Comparison of ENCODE assay signal across 21 cellular contexts in the genomic region with DNA sequence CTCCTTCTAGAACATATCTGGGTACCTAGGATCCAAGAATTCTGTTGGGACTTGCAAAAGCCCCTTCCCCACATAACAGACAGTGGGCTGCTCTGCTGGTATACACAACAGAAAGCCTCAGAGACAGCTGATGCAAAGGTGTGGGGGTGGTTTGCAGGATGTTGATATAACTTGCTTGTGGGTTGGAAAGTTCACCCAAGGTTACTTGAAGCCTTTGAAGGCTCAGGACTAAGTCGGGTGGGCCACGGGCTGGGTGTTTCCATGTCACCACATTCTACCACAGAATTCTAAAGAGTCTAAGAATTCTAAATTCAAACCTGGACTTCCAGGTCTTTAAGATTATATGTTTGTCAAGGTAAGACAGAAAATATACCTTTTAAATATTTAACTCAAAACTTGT. TPM values are rescaled to one million over a fixed set of nuclear protein-coding genes. Genes with fewer than 3 reads are reported as not detected.
"Had no signal": no experiment of that assay in that cellular context is flagged by ENCODE, and none has a peak within 500 bp of the region (broad histone marks: within the 10 kb centered on the region; RNA-seq: fewer than 3 reads in every experiment).

No MANE protein-coding gene starts in this region.

- H3K36me3 Mint-ChIP-seq: activated CD8-positive, alpha-beta memory T cell treated with anti-CD3 and anti-CD28 coated beads, Interleukin-2, amount 10 ng/mL, durations not matched to agents 7 days and 5 days; natural killer cell; WTC11 had no signal

- H3K79me2 ChIP-seq: parathyroid adenoma had no signal

- H3K27ac ChIP-seq: brain microvascular endothelial cell, esophagus muscularis mucosa, left ventricle myocardium inferior, neutrophil, parathyroid adenoma, tibial nerve, uterus had no signal

- ATAC-seq: activated CD8-positive, alpha-beta memory T cell treated with anti-CD3 and anti-CD28 coated beads, Interleukin-2, amount 10 ng/mL, durations not matched to agents 7 days and 5 days; mucosa of descending colon; natural killer cell; T-helper 17 cell; WTC11 had no signal

- H3K9me3 Mint-ChIP-seq: activated T-helper 1 cell treated with anti-CD3 and anti-CD28 coated beads, Interleukin-12 subunit alpha, Interleukin-12 subunit beta, Interleukin-2, Interleukin-4 antibody, amounts not matched to agents 30 ng/mL and 10 ng/mL and 1 ng/mL, durations not matched to agents 14 hours and 24 hours and 36 hours; natural killer cell; WTC11 had no signal

- H3K27ac Mint-ChIP-seq: activated CD8-positive, alpha-beta memory T cell treated with anti-CD3 and anti-CD28 coated beads, Interleukin-2, amount 10 ng/mL, durations not matched to agents 7 days and 5 days; activated T-helper 1 cell treated with anti-CD3 and anti-CD28 coated beads, Interleukin-12 subunit alpha, Interleukin-12 subunit beta, Interleukin-2, Interleukin-4 antibody, amounts not matched to agents 30 ng/mL and 10 ng/mL and 1 ng/mL, durations not matched to agents 14 hours and 24 hours and 36 hours; natural killer cell; T-helper 17 cell; WTC11 had no signal

- H3K27me3 ChIP-seq: brain microvascular endothelial cell, uterus had no signal

- H3K27me3 Mint-ChIP-seq: activated naive CD8-positive, alpha-beta T cell had no signal

- H3K4me3 ChIP-seq: esophagus muscularis mucosa, left ventricle myocardium inferior, mucosa of descending colon, tibial nerve, uterus had no signal

- H3K4me1 ChIP-seq: esophagus muscularis mucosa, left ventricle myocardium inferior, parathyroid adenoma, tibial nerve, uterus had no signal

- H3K36me3 ChIP-seq: brain microvascular endothelial cell, esophagus muscularis mucosa, left ventricle myocardium inferior, neutrophil, tibial nerve, uterus had no signal

- H3K9ac ChIP-seq: parathyroid adenoma had no signal

- DNase-seq: activated CD8-positive, alpha-beta memory T cell treated with anti-CD3 and anti-CD28 coated beads, Interleukin-2, amount 10 ng/mL, durations not matched to agents 7 days and 5 days; anterior cingulate cortex; brain microvascular endothelial cell; cortex of kidney; effector CD4-positive, alpha-beta T cell; hippocampal formation; left ventricle myocardium inferior; mucosa of descending colon; natural killer cell; stimulated activated CD4-positive, alpha-beta T cell treated with anti-CD3 and anti-CD28 coated beads, Interleukin-1b, Interleukin-23, amount 100 ng/mL, for 48 hours; T-helper 17 cell; uterus had no signal

- H3K9me3 ChIP-seq: esophagus muscularis mucosa, left ventricle myocardium inferior, mucosa of descending colon, neutrophil, tibial nerve, uterus had no signal

- H3K4me1 Mint-ChIP-seq: activated CD8-positive, alpha-beta memory T cell treated with anti-CD3 and anti-CD28 coated beads, Interleukin-2, amount 10 ng/mL, durations not matched to agents 7 days and 5 days; natural killer cell; T-helper 17 cell had no signal

- H2AFZ ChIP-seq: parathyroid adenoma had no signal

- FAIRE-seq: keratinocyte, TTC549 had no signal

- H3K4me3 Mint-ChIP-seq: activated CD8-positive, alpha-beta memory T cell treated with anti-CD3 and anti-CD28 coated beads, Interleukin-2, amount 10 ng/mL, durations not matched to agents 7 days and 5 days; activated T-helper 1 cell treated with anti-CD3 and anti-CD28 coated beads, Interleukin-12 subunit alpha, Interleukin-12 subunit beta, Interleukin-2, Interleukin-4 antibody, amounts not matched to agents 30 ng/mL and 10 ng/mL and 1 ng/mL, durations not matched to agents 14 hours and 24 hours and 36 hours; natural killer cell; T-helper 17 cell; WTC11 had no signal

RNA-seq across cellular contexts. Expression of gene NRCAM, which starts 7.4 kb away (rescaled TPM):
- total RNA-seq: T-helper 17 cell had no signal
